16 cellular contexts compared by ENCODE assay signal in genomic region chrX:7069556-7069955, GRCh38.
DNase-seq lines count a peak whose midpoint lies in the region; ATAC-seq and TF ChIP-seq lines count a peak whose summit lies in the region.
"Had no signal": no experiment of that assay in that cellular context is flagged by ENCODE, and none has a peak within 500 bp of the region (broad histone marks: within the 10 kb centered on the region; RNA-seq: fewer than 3 reads in every experiment).

No MANE protein-coding gene starts in this region.

- no peak for ATAC-seq in activated T-cell treated with anti-CD3 and anti-CD28 coated beads, Interleukin-2, amount 50 U/mL, for 72 hours (replicated peaks in 1 of 2)
- ATAC-seq in activated T-cell treated with anti-CD3 and anti-CD28 coated beads, Interleukin-2, amount 50 U/mL, for 4 hours, result no peak
- no peak for ATAC-seq in HG03457 (IDR thresholded peaks at IDR 0.05; ENCODE audit: unreplicated experiment)
- no peak for ATAC-seq in SK-N-SH treated with all-trans-retinoic acid at 6 μM for 48 hours

- peaks cover 31% of the 10 kb centered on the region for H3K4me1 Mint-ChIP-seq in activated T-cell treated with anti-CD3 and anti-CD28 coated beads, Interleukin-2, amount 50 U/mL, for 72 hours (ENCODE audit: low read depth)
- peaks cover 32% of the 10 kb centered on the region for H3K4me1 Mint-ChIP-seq in activated T-cell treated with anti-CD3 and anti-CD28 coated beads, Interleukin-2, amount 50 U/mL, for 4 hours (ENCODE audit: low read depth)
- peaks cover 35 to 50% of the 10 kb centered on the region in 2 donors for H3K4me1 Mint-ChIP-seq in immature natural killer cell

- no peaks in the 10 kb centered on the region for H3K9me3 Mint-ChIP-seq in activated T-cell treated with anti-CD3 and anti-CD28 coated beads, Interleukin-2, amount 50 U/mL, for 72 hours
- no peaks in the 10 kb centered on the region for H3K9me3 Mint-ChIP-seq in activated T-cell treated with anti-CD3 and anti-CD28 coated beads, Interleukin-2, amount 50 U/mL, for 4 hours
- H3K9me3 Mint-ChIP-seq in immature natural killer cell, result no peaks in the 10 kb centered on the region
- H3K9me3 Mint-ChIP-seq: CD4-positive, alpha-beta T cell had no signal

- no peak overlapping the region for H3K4me3 Mint-ChIP-seq in activated T-cell treated with anti-CD3 and anti-CD28 coated beads, Interleukin-2, amount 50 U/mL, for 72 hours
- H3K4me3 Mint-ChIP-seq in activated T-cell treated with anti-CD3 and anti-CD28 coated beads, Interleukin-2, amount 50 U/mL, for 4 hours, result no peak overlapping the region
- peak overlapping the region; percentile 5 to 74 (median 61) for H3K4me3 Mint-ChIP-seq in immature natural killer cell

- peak overlapping the region; percentile 35 for H3K27ac Mint-ChIP-seq in activated T-cell treated with anti-CD3 and anti-CD28 coated beads, Interleukin-2, amount 50 U/mL, for 72 hours
- peak overlapping the region in 4 of 6 donors; percentile 9 to 76 (median 54) for H3K27ac Mint-ChIP-seq in immature natural killer cell

- DNase-seq in activated T-cell treated with anti-CD3 and anti-CD28 coated beads, Interleukin-2, amount 50 U/mL, for 72 hours, result no peak
- no peak for DNase-seq in activated T-cell treated with anti-CD3 and anti-CD28 coated beads, Interleukin-2, amount 50 U/mL, for 4 hours
- DNase-seq in NCI-H226 (peak; percentile 16), immature natural killer cell (no peak), activated T-cell treated with anti-CD3 and anti-CD28 coated beads for 4 hours (no peak), NK-92 (lab: John Stamatoyannopoulos, UW; ENCODE audit: unreplicated experiment) (no peak)
- DNase-seq: Calu3, IMR-90, MM.1S, NCI-H1092 treated with DMSO at 0.1 percent for 48 hours, NCI-H2081, RPMI8226, SHP77 treated with DMSO at 0.1 percent for 48 hours had no signal

- H3K27me3 Mint-ChIP-seq in activated T-cell treated with anti-CD3 and anti-CD28 coated beads, Interleukin-2, amount 50 U/mL, for 72 hours (ENCODE audit: low read depth), result no peaks in the 10 kb centered on the region
- no peaks in the 10 kb centered on the region for H3K27me3 Mint-ChIP-seq in activated T-cell treated with anti-CD3 and anti-CD28 coated beads, Interleukin-2, amount 50 U/mL, for 4 hours (ENCODE audit: low read depth)
- peaks cover 0 to 3% (median 2%) of the 10 kb centered on the region in 3 donors for H3K27me3 Mint-ChIP-seq in immature natural killer cell (ENCODE audit: low read depth in 3 of 3)
- H3K27me3 Mint-ChIP-seq: CD4-positive, alpha-beta T cell had no signal

- peaks cover 4 to 16% of the 10 kb centered on the region in 2 donors for H3K36me3 Mint-ChIP-seq in activated T-cell treated with anti-CD3 and anti-CD28 coated beads, Interleukin-2, amount 50 U/mL, for 72 hours (ENCODE audit: insufficient read depth in 2 of 2)
- peaks cover 15% of the 10 kb centered on the region for H3K36me3 Mint-ChIP-seq in activated T-cell treated with anti-CD3 and anti-CD28 coated beads, Interleukin-2, amount 50 U/mL, for 4 hours (ENCODE audit: insufficient read depth)
- peaks cover 0 to 26% (median 8%) of the 10 kb centered on the region in 3 donors for H3K36me3 Mint-ChIP-seq in immature natural killer cell

TF ChIP-seq in SK-N-SH treated with all-trans-retinoic acid at 6 μM for 48 hours, 23 proteins besides CTCF, POLR2A, EP300 and RAD21:
- no peak for TF ChIP-seq SNAI2 (CRISPR knock-in tag; IDR thresholded peaks at IDR 0.05)

Comparison
In these comparisons a context has a peak if more than half of its experiments do, and no peak if none do; other contexts are left out.
1. H3K4me3 Mint-ChIP-seq: peak in immature natural killer cell (5 of 5); none in activated T-cell treated with anti-CD3 and anti-CD28 coated beads, Interleukin-2, amount 50 U/mL, for 72 hours (0 of 2) and activated T-cell treated with anti-CD3 and anti-CD28 coated beads, Interleukin-2, amount 50 U/mL, for 4 hours (single experiment).